2 cellular contexts compared by ENCODE assay signal in the genomic region with DNA sequence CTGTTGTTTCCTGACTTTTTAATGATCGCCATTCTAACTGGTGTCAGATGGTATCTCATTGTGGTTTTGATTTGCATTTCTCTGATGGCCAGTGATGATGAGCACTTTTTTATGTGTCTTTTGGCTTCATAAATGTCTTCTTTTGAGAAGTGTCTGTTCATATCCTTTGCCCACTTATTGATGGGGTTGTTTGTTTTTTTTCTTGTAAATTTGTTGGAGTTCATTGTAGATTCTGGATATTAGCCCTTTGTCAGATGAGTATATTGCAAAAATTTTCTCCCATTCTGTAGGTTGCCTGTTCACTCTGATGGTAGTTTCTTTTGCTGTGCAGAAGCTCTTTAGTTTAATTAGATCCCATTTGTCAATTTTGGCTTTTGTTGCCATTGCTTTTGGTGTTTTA.
DNase-seq lines count a peak whose midpoint lies in the region; ATAC-seq, FAIRE-seq and TF ChIP-seq lines count a peak whose summit lies in the region.
"Not testable (repeated sequence)": the region's sequence is repeated elsewhere in the genome, so short reads cannot be mapped to it uniquely, and the experiment has no call there.

No MANE protein-coding gene starts in this region.

- WGBS in HepG2 (ENCODE audit: low lambda C conversion rate), result 75% methylated on average over 1 of the region's 1 CpG

- intact Hi-C loops in HepG2 (cut with micrococcal nuclease; ENCODE audit: unreplicated experiment), result not testable (repeated sequence)

- H3K9me3 Mint-ChIP-seq in activated naive CD4-positive, alpha-beta T cell treated with anti-CD3 and anti-CD28 coated beads, Interleukin-2, amount 50 U/mL, for 24 hours, result not testable (repeated sequence)

- CTCF ChIA-PET in HepG2 (lab: Yijun Ruan, JAX; ENCODE audit: low intra/inter-chr PET ratio, low total read pairs), result not testable (repeated sequence)

- not testable (repeated sequence) for H3K4me3 Mint-ChIP-seq in activated naive CD4-positive, alpha-beta T cell treated with anti-CD3 and anti-CD28 coated beads, Interleukin-2, amount 50 U/mL, for 24 hours

- H3K4me2 ChIP-seq in HepG2 (ENCODE audit: low read depth, low read length), result not testable (repeated sequence)

- H3K9me3 ChIP-seq in HepG2 (ENCODE audit: low read length), result peaks cover 91% of the 10 kb centered on the region

- not testable (repeated sequence) for H3K27ac ChIP-seq in HepG2 (ENCODE audit: extremely low read length, insufficient read depth, low read length)

- TF ChIP-seq RAD21 in HepG2 (CRISPR knock-in tag; IDR thresholded peaks at IDR 0.05), result not testable (repeated sequence)

- not testable (repeated sequence) for H3K9ac ChIP-seq in HepG2 (ENCODE audit: insufficient read depth, low read depth, low read length)

- H4K20me1 ChIP-seq in HepG2 (ENCODE audit: insufficient read depth, low read length), result not testable (repeated sequence)

- H3K4me3 ChIP-seq in HepG2 (replicated peaks in 1 of 3; ENCODE audit: insufficient read depth in 1 of 3, low read depth in 2 of 3, low read length in 3 of 3), result not testable (repeated sequence)

- not testable (repeated sequence) for H3K27me3 Mint-ChIP-seq in activated naive CD4-positive, alpha-beta T cell treated with anti-CD3 and anti-CD28 coated beads, Interleukin-2, amount 50 U/mL, for 24 hours

- H3K27me3 ChIP-seq in HepG2 (ENCODE audit: control insufficient read depth in 1 of 2, insufficient read depth in 2 of 2, low read length in 2 of 2), result not testable (repeated sequence)

- H3K36me3 ChIP-seq in HepG2 (replicated peaks in 1 of 2; ENCODE audit: control insufficient read depth in 1 of 2, insufficient read depth in 2 of 2, low read length in 2 of 2), result not testable (repeated sequence)

- H3K36me3 Mint-ChIP-seq in activated naive CD4-positive, alpha-beta T cell treated with anti-CD3 and anti-CD28 coated beads, Interleukin-2, amount 50 U/mL, for 24 hours, result not testable (repeated sequence)

- ATAC-seq in HepG2, result not testable (repeated sequence)

- peak overlapping the region; percentile 41 for H3K27ac Mint-ChIP-seq in activated naive CD4-positive, alpha-beta T cell treated with anti-CD3 and anti-CD28 coated beads, Interleukin-2, amount 50 U/mL, for 24 hours

- BruUV-seq in HepG2 (replicated peaks; lab: Mats Ljungman, UMichigan), result not testable (repeated sequence)

- not testable (repeated sequence) for TF ChIP-seq POLR2A in HepG2 (IDR thresholded peaks at IDR 0.05; ENCODE audit: insufficient read depth in 1 of 2, low read depth in 2 of 2, low read length in 2 of 2)

- in situ Hi-C loops in HepG2 (cut with HindIII; ENCODE audit: extremely low pct_ligation_motif_present, low pct_unique_long_range_greater_than_20kb), result not testable (repeated sequence)

- not testable (repeated sequence) for H3K79me2 ChIP-seq in HepG2 (ENCODE audit: insufficient read depth, low read length)

- not testable (repeated sequence) for DNase-seq in HepG2 (ENCODE audit: low spot score)

- TF ChIP-seq EP300 in HepG2 (IDR thresholded peaks at IDR 0.05; ENCODE audit: low read depth in 2 of 2, low read length in 2 of 2); HepG2 (CRISPR knock-in tag; IDR thresholded peaks at IDR 0.05; ENCODE audit: borderline replicate concordance): not testable (repeated sequence)

- not testable (repeated sequence) for H3K4me1 ChIP-seq in HepG2 (ENCODE audit: insufficient read depth, low read length)

- POLR2A ChIA-PET in HepG2 (lab: Yijun Ruan, JAX), result not testable (repeated sequence)

- not testable (repeated sequence) for H3K4me1 Mint-ChIP-seq in activated naive CD4-positive, alpha-beta T cell treated with anti-CD3 and anti-CD28 coated beads, Interleukin-2, amount 50 U/mL, for 24 hours

- not testable (repeated sequence) for FAIRE-seq in HepG2 (lab: Jason Lieb, UNC)

- TF ChIP-seq CTCF in HepG2 (CRISPR knock-in tag; IDR thresholded peaks at IDR 0.05), result not testable (repeated sequence)

- H2AFZ ChIP-seq in HepG2 (ENCODE audit: low read length), result not testable (repeated sequence)

TF ChIP-seq in HepG2, 621 proteins besides CTCF, POLR2A, EP300 and RAD21:
- TF ChIP-seq ATF7 (IDR thresholded peaks at IDR 0.05) (0 out of 2 replicates have a peak, but pooled peaks have one; percentile 20), NBN (conservative IDR thresholded peaks at IDR 0.05) (0 out of 2 replicates have a peak, but pooled peaks have one; percentile 61), PHB2 (IDR thresholded peaks at IDR 0.05; ENCODE audit: partially characterized antibody) (peak; percentile 53), ATM (IDR thresholded peaks at IDR 0.05; ENCODE audit: borderline replicate concordance) (peak; percentile 82; the same call in 1 of the 2 replicates), ARNT (IDR thresholded peaks at IDR 0.05) (0 out of 2 replicates have a peak, but pooled peaks have one; percentile 60), PLRG1 (conservative IDR thresholded peaks at IDR 0.05) (peak; percentile 74; the same call in 1 of the 2 replicates)
- TF ChIP-seq ATF7 (CRISPR knock-in tag; IDR thresholded peaks at IDR 0.05), result not testable (repeated sequence)
